8 cellular contexts compared by ENCODE assay signal in the genomic region with DNA sequence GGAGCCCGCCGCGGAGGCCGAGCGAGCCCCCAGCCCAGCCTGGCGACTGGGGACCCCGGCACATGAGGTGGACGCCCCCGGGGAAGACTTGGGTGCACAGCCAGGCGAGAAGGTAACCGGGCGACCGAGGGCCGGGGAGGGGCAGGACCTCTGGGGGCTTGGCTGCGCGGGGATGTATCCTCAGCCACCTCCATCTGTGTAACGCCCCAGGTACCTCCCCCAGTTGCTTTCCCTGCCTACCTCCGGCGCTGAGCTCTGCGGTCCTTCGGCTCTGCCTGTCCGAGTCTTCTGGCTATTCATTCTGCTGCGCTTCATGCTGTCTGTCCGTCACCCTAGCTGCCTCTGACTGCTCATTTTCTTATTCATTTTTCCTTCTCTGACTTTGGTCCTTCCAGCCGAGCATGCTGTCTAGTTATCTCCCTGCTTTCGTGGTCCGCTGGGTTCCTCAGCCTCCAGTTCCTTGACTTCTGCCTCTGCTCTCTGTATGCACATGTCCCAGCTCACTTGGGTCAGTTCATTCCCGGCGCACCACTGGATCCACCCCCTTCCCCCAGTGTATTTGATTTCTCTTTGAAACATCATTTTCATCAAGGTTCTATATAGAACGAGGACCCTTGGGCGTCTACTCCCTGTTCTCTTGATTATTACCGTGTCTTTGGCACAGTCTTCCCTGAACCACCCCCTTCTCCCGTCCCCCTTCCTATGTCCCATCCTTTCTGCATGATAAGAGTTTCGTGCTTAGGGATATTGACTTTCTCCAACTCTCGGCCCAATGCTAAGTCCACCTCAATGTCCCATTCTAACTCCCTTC.
A peak's percentile ranks its signal among the peaks of the same experiment; 100 is the strongest.
DNase-seq lines count a peak whose midpoint lies in the region; ATAC-seq and TF ChIP-seq lines count a peak whose summit lies in the region.

No MANE protein-coding gene starts in this region.

- peak; percentile 71 for DNase-seq in HEK293T (ENCODE audit: extremely low spot score)
- peak; percentile 74 for DNase-seq in NCI-H1105 treated with DMSO at 0.1 percent for 48 hours (lab: John Stamatoyannopoulos, UW)
- DNase-seq in WERI-Rb-1, result peak; percentile 78
- peak in 37 of 61 donors; percentile 4 to 64 (median 26) for DNase-seq in caudate nucleus (lab: John Stamatoyannopoulos, UW)
- DNase-seq in kidney glomerular epithelial cell (lab: John Stamatoyannopoulos, UW), result peak; percentile 69
- DNase-seq in stimulated activated CD4-positive, alpha-beta T cell treated with anti-CD3 and anti-CD28 coated beads, Interleukin-1b, Interleukin-23, amount 100 ng/mL, for 1 hour (ENCODE audit: low read depth in 2 of 2), result peak; percentile 20 to 21

- POLR2A ChIA-PET in HEK293T (lab: Yijun Ruan, JAX), result interaction anchor here (0.8 to 2.2 kb wide), 6 partner anchors 8 to 217 kb away, joined by 3 to 14 read pairs (median 4); partner anchors contain the start of genes M6PR and RIMKLB

- CTCF ChIA-PET in HEK293T (lab: Yijun Ruan, JAX), result no interaction called here

- TF ChIP-seq CTCF in WERI-Rb-1 (IDR thresholded peaks at IDR 0.05; ENCODE audit: low read depth, low read length), result no peak

- H3K36me3 ChIP-seq in WERI-Rb-1, result peaks cover 5% of the 10 kb centered on the region

- ATAC-seq in GM18873 (IDR thresholded peaks at IDR 0.05; ENCODE audit: low FRiP score, unreplicated experiment), result no peak

- H3K4me3 ChIP-seq in GM08714 (ENCODE audit: low read length) (peak overlapping the region; percentile 71), WERI-Rb-1 (ENCODE audit: low read depth, low read length) (peak overlapping the region; percentile 96)

- no peaks in the 10 kb centered on the region for H3K9me3 ChIP-seq in WERI-Rb-1 (ENCODE audit: severe bottlenecking)

- no peaks in the 10 kb centered on the region for H3K27me3 ChIP-seq in WERI-Rb-1 (ENCODE audit: insufficient read depth, low read depth, severe bottlenecking)

- H3K27ac ChIP-seq in WERI-Rb-1 (peak overlapping the region; percentile 99), caudate nucleus (ENCODE audit: low read depth, low read length) (peak overlapping the region; percentile 60)

TF ChIP-seq in HEK293T, 16 proteins besides CTCF, POLR2A, EP300 and RAD21:
- 0 out of 2 replicates have a peak, but pooled peaks have one; percentile 15 for TF ChIP-seq L3MBTL2 (conservative IDR thresholded peaks at IDR 0.05)
- TF ChIP-seq ELF4 (IDR thresholded peaks at IDR 0.05), result no peak

Comparison
In these comparisons a context has a peak if more than half of its experiments do, and no peak if none do; other contexts are left out.
1. DNase-seq: peak in every context shown above with its lines; median percentile 78 in WERI-Rb-1; 74 in NCI-H1105 treated with DMSO at 0.1 percent for 48 hours; 71 in HEK293T; 69 in kidney glomerular epithelial cell; 26 in caudate nucleus; 20 in stimulated activated CD4-positive, alpha-beta T cell treated with anti-CD3 and anti-CD28 coated beads, Interleukin-1b, Interleukin-23, amount 100 ng/mL, for 1 hour.